In genomic region chr2:1222062-1222461, GRCh38 we compare ENCODE assay signal across 16 cellular contexts.
DNase-seq lines count a peak whose midpoint lies in the region; ATAC-seq and TF ChIP-seq lines count a peak whose summit lies in the region.
"Had no signal": no experiment of that assay in that cellular context is flagged by ENCODE, and none has a peak within 500 bp of the region (broad histone marks: within the 10 kb centered on the region; RNA-seq: fewer than 3 reads in every experiment).

No MANE protein-coding gene starts in this region.

- no peaks in the 10 kb centered on the region for H3K79me1 ChIP-seq in mesendoderm (ENCODE audit: low read length)

- no peak overlapping the region for H4K8ac ChIP-seq in mesendoderm (ENCODE audit: low read depth, low read length)

- DNase-seq in activated CD4-positive, alpha-beta T cell treated with anti-CD3 and anti-CD28 coated beads, Interleukin-2, amount 10 ng/mL, durations not matched to agents 7 days and 5 days = no peak
- DNase-seq in activated CD4-positive, alpha-beta T cell treated with anti-CD3 and anti-CD28 coated beads for 4 hours = no peak
- DNase-seq in KBM-7 (peak; percentile 3), mesendoderm (peak; percentile 3)
- no peak for DNase-seq in stimulated activated naive B cell treated with anti-CD40 and anti-IgM and Interleukin-4, amounts not matched to agents 10 μg/mL and 1 μg/mL and 100 μg/mL, for 72 hours
- no peak for DNase-seq in effector memory CD4-positive, alpha-beta T cell
- DNase-seq: CD8-positive, alpha-beta T cell; DND-41; IMR-90; NCI-H187; NCI-H226; NCI-H524 treated with DMSO at 0.1 percent for 48 hours; Peyer's patch had no signal

- no peak overlapping the region for H3K23ac ChIP-seq in mesendoderm (ENCODE audit: low read length)

- H3K4me1 ChIP-seq in mesendoderm (ENCODE audit: control insufficient read depth, low read depth, low read length) = no peaks in the 10 kb centered on the region
- H3K4me1 ChIP-seq in effector memory CD4-positive, alpha-beta T cell (ENCODE audit: control insufficient read depth, insufficient read depth, low read length, poor library complexity, severe bottlenecking) = no peaks in the 10 kb centered on the region
- H3K4me1 ChIP-seq: Peyer's patch had no signal

- no peak overlapping the region for H2BK5ac ChIP-seq in mesendoderm (ENCODE audit: low read length)

- no peaks in the 10 kb centered on the region for H3K36me3 ChIP-seq in mesendoderm (ENCODE audit: control insufficient read depth, insufficient read depth, low read length)
- H3K36me3 ChIP-seq in effector memory CD4-positive, alpha-beta T cell (ENCODE audit: control insufficient read depth, insufficient read depth, low read length) = no peaks in the 10 kb centered on the region
- H3K36me3 ChIP-seq: Peyer's patch had no signal

- no peak for ATAC-seq in stimulated activated naive B cell treated with anti-CD40 and anti-IgM and Interleukin-4, amounts not matched to agents 10 μg/mL and 1 μg/mL and 100 μg/mL, for 72 hours (replicated peaks)
- ATAC-seq in GM18502 (IDR thresholded peaks at IDR 0.05; ENCODE audit: poor library complexity, unreplicated experiment) (no peak), GM18505 (IDR thresholded peaks at IDR 0.05; ENCODE audit: unreplicated experiment) (no peak)
- ATAC-seq: CD8-positive, alpha-beta T cell; Right ventricle myocardium inferior had no signal

- H3K9me3 ChIP-seq in effector memory CD4-positive, alpha-beta T cell (ENCODE audit: control insufficient read depth, low read length) = no peaks in the 10 kb centered on the region
- H3K9me3 ChIP-seq: Peyer's patch had no signal

- H3K9ac ChIP-seq in mesendoderm (ENCODE audit: low read length) = no peak overlapping the region

- H2BK120ac ChIP-seq in mesendoderm (ENCODE audit: low read depth, low read length) = no peak overlapping the region

- no peak overlapping the region for H3K56ac ChIP-seq in mesendoderm (ENCODE audit: low read length)

- no peak overlapping the region for H4K5ac ChIP-seq in mesendoderm (ENCODE audit: low read length)

- H3K27ac Mint-ChIP-seq in activated CD4-positive, alpha-beta T cell treated with anti-CD3 and anti-CD28 coated beads, Interleukin-2, amount 10 ng/mL, durations not matched to agents 7 days and 5 days = peak overlapping the region; percentile 28
- H3K27ac Mint-ChIP-seq in stimulated activated naive B cell treated with anti-CD40 and anti-IgM and Interleukin-4, amounts not matched to agents 10 μg/mL and 1 μg/mL and 100 μg/mL, for 72 hours = peak overlapping the region; percentile 60
- H3K27ac Mint-ChIP-seq: CD8-positive, alpha-beta T cell had no signal

- no peak for TF ChIP-seq POLR2A in GM18505 (IDR thresholded peaks at IDR 0.05; ENCODE audit: borderline replicate concordance, extremely low read depth, insufficient read depth, insufficient read length)

- no peak overlapping the region for H3K27ac ChIP-seq in mesendoderm (ENCODE audit: low read depth, low read length)
- no peak overlapping the region for H3K27ac ChIP-seq in effector memory CD4-positive, alpha-beta T cell (ENCODE audit: insufficient read depth, low read length, poor library complexity, severe bottlenecking)
- H3K27ac ChIP-seq: Peyer's patch had no signal

- no peaks in the 10 kb centered on the region for H3K79me2 ChIP-seq in mesendoderm (ENCODE audit: control insufficient read depth, insufficient read depth, low read length)

- H3K4me1 Mint-ChIP-seq in activated CD4-positive, alpha-beta T cell treated with anti-CD3 and anti-CD28 coated beads, Interleukin-2, amount 10 ng/mL, durations not matched to agents 7 days and 5 days = no peaks in the 10 kb centered on the region
- H3K4me1 Mint-ChIP-seq in stimulated activated naive B cell treated with anti-CD40 and anti-IgM and Interleukin-4, amounts not matched to agents 10 μg/mL and 1 μg/mL and 100 μg/mL, for 72 hours = peaks cover 12 to 29% of the 10 kb centered on the region in 2 donors

- POLR2A ChIA-PET in activated CD4-positive, alpha-beta T cell treated with anti-CD3 and anti-CD28 coated beads, Interleukin-2, amount 10 ng/mL, durations not matched to agents 7 days and 5 days (lab: Charles Lee) = no interaction called here

- H3K4me3 Mint-ChIP-seq in activated CD4-positive, alpha-beta T cell treated with anti-CD3 and anti-CD28 coated beads, Interleukin-2, amount 10 ng/mL, durations not matched to agents 7 days and 5 days = no peak overlapping the region
- peak overlapping the region; percentile 4 to 32 for H3K4me3 Mint-ChIP-seq in stimulated activated naive B cell treated with anti-CD40 and anti-IgM and Interleukin-4, amounts not matched to agents 10 μg/mL and 1 μg/mL and 100 μg/mL, for 72 hours
- H3K4me3 Mint-ChIP-seq: CD8-positive, alpha-beta T cell had no signal

- H2BK15ac ChIP-seq in mesendoderm (replicated peaks; ENCODE audit: low read depth) = no peak overlapping the region

- H3K27me3 Mint-ChIP-seq in activated CD4-positive, alpha-beta T cell treated with anti-CD3 and anti-CD28 coated beads, Interleukin-2, amount 10 ng/mL, durations not matched to agents 7 days and 5 days = no peaks in the 10 kb centered on the region
- H3K27me3 Mint-ChIP-seq in stimulated activated naive B cell treated with anti-CD40 and anti-IgM and Interleukin-4, amounts not matched to agents 10 μg/mL and 1 μg/mL and 100 μg/mL, for 72 hours = peaks cover 14 to 21% of the 10 kb centered on the region in 2 donors

- H3K9me3 Mint-ChIP-seq in activated CD4-positive, alpha-beta T cell treated with anti-CD3 and anti-CD28 coated beads, Interleukin-2, amount 10 ng/mL, durations not matched to agents 7 days and 5 days = peaks cover 6% of the 10 kb centered on the region
- H3K9me3 Mint-ChIP-seq in stimulated activated naive B cell treated with anti-CD40 and anti-IgM and Interleukin-4, amounts not matched to agents 10 μg/mL and 1 μg/mL and 100 μg/mL, for 72 hours = peaks cover 4 to 10% of the 10 kb centered on the region in 2 donors
- H3K9me3 Mint-ChIP-seq: CD8-positive, alpha-beta T cell had no signal

- H2AK5ac ChIP-seq in mesendoderm (ENCODE audit: low read length) = no peak overlapping the region

- no peak overlapping the region for H3K18ac ChIP-seq in mesendoderm (ENCODE audit: low read length)

- H3K27me3 ChIP-seq in mesendoderm (ENCODE audit: insufficient read depth, low read length, poor library complexity) = no peaks in the 10 kb centered on the region
- H3K27me3 ChIP-seq in effector memory CD4-positive, alpha-beta T cell (replicated peaks; ENCODE audit: control insufficient read depth, insufficient read depth, low read length, poor library complexity, severe bottlenecking) = no peaks in the 10 kb centered on the region
- H3K27me3 ChIP-seq: Peyer's patch had no signal

- CTCF ChIA-PET in activated CD4-positive, alpha-beta T cell treated with anti-CD3 and anti-CD28 coated beads, Interleukin-2, amount 10 ng/mL, durations not matched to agents 7 days and 5 days (lab: Charles Lee) = no interaction called here

- no peaks in the 10 kb centered on the region for H3K36me3 Mint-ChIP-seq in activated CD4-positive, alpha-beta T cell treated with anti-CD3 and anti-CD28 coated beads, Interleukin-2, amount 10 ng/mL, durations not matched to agents 7 days and 5 days (ENCODE audit: low read depth)
- peaks cover 0 to 2% of the 10 kb centered on the region in 2 donors for H3K36me3 Mint-ChIP-seq in stimulated activated naive B cell treated with anti-CD40 and anti-IgM and Interleukin-4, amounts not matched to agents 10 μg/mL and 1 μg/mL and 100 μg/mL, for 72 hours
- H3K36me3 Mint-ChIP-seq: CD8-positive, alpha-beta T cell had no signal

- H3K4ac ChIP-seq in mesendoderm (ENCODE audit: low read depth, low read length) = no peak overlapping the region

- H3K4me3 ChIP-seq in mesendoderm (ENCODE audit: low read length) = no peak overlapping the region
- no peak overlapping the region for H3K4me3 ChIP-seq in effector memory CD4-positive, alpha-beta T cell (ENCODE audit: insufficient read depth, low read depth, low read length, poor library complexity, severe bottlenecking)
- H3K4me3 ChIP-seq: Peyer's patch had no signal

- WGBS in mesendoderm (ENCODE audit: extremely low coverage, insufficient coverage, low lambda C conversion rate) = no CpG with 5 or more reads among the region's 6 CpGs

- H3K4me2 ChIP-seq in mesendoderm (ENCODE audit: low read length) = no peak overlapping the region

- in situ Hi-C loops in KBM-7 (cut with MboI; ENCODE audit: low pct_unique_long_range_greater_than_20kb, low sequenced_read_pairs) = no loop called here

Comparison
In these comparisons a context has a peak if more than half of its experiments do, and no peak if none do; other contexts are left out.
1. DNase-seq: peak in KBM-7 (single experiment) and mesendoderm (single experiment); none in activated CD4-positive, alpha-beta T cell treated with anti-CD3 and anti-CD28 coated beads, Interleukin-2, amount 10 ng/mL, durations not matched to agents 7 days and 5 days (single experiment), activated CD4-positive, alpha-beta T cell treated with anti-CD3 and anti-CD28 coated beads for 4 hours (0 of 2), stimulated activated naive B cell treated with anti-CD40 and anti-IgM and Interleukin-4, amounts not matched to agents 10 μg/mL and 1 μg/mL and 100 μg/mL, for 72 hours (single experiment) and effector memory CD4-positive, alpha-beta T cell (0 of 3).